ENCODE assay signal across 26 cellular contexts in the genomic region with DNA sequence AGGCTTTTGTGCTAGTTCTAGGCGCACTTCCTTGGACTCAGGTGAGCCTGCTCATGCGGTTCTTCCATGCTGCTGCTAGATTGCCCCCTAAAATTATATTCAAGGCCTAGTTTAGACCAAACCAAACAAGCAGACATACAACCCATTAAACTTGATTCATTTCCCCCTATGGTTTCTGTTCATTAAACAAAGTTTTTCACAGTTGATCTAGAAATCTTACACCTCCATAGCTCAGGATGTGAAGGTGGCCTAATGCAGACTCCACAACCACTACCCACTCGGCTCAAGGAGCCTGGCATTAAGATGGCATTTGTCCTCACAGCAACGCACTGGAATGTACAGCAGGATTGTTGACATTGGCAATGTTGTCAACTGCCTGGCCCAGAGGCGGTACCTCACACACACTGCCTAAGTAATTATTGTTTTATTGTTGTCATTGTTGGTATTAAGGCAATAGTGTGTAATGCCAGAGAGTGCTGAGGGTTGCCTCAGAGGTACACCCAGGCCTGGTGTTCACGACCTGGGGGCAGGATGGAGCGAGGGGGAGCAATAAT. TPM values are rescaled to one million over a fixed set of nuclear protein-coding genes. Genes with fewer than 3 reads are reported as not detected.
DNase-seq lines count a peak whose midpoint lies in the region; ATAC-seq and TF ChIP-seq lines count a peak whose summit lies in the region.
"Had no signal": no experiment of that assay in that cellular context is flagged by ENCODE, and none has a peak within 500 bp of the region (broad histone marks: within the 10 kb centered on the region; RNA-seq: fewer than 3 reads in every experiment).

No MANE protein-coding gene starts in this region.

- H3K4me1 ChIP-seq in mammary epithelial cell (ENCODE audit: insufficient read depth, low read length) (no peaks in the 10 kb centered on the region), lower lobe of right lung (peaks cover 16% of the 10 kb centered on the region), upper lobe of right lung (no peaks in the 10 kb centered on the region)
- H3K4me1 ChIP-seq: BE2C, Caco-2 had no signal

- H3K27me3 Mint-ChIP-seq in MCF 10A (ENCODE audit: insufficient read depth, unreplicated experiment), result peaks cover 28% of the 10 kb centered on the region
- H3K27me3 Mint-ChIP-seq in dendritic cell treated with granulocyte-macrophage colony-stimulating factor and Interleukin-4, amounts not matched to agents 40 ng/mL and 50 ng/mL, for 4 days, result no peaks in the 10 kb centered on the region
- H3K27me3 Mint-ChIP-seq: CD4-positive, alpha-beta T cell had no signal

- no peaks in the 10 kb centered on the region for H3K36me3 Mint-ChIP-seq in MCF 10A (ENCODE audit: insufficient read depth, unreplicated experiment)
- peaks cover 99% of the 10 kb centered on the region for H3K36me3 Mint-ChIP-seq in dendritic cell treated with granulocyte-macrophage colony-stimulating factor and Interleukin-4, amounts not matched to agents 40 ng/mL and 50 ng/mL, for 4 days (ENCODE audit: low read depth)

- DNase-seq in MCF 10A (ENCODE audit: unreplicated experiment) (peak; percentile 11), mammary epithelial cell (no peak), lower lobe of right lung (no peak), upper lobe of right lung (no peak), HEK293T (ENCODE audit: extremely low spot score) (no peak), G401 (ENCODE audit: low spot score) (no peak), NCI-H748 (lab: John Stamatoyannopoulos, UW; ENCODE audit: unreplicated experiment) (no peak)
- DNase-seq: 8988T; BE2C; Caco-2; CD4-positive, alpha-beta T cell; DMS153; H9; IMR-90; MG63; NCI-H1048; NCI-H1436 treated with DMSO at 0.1 percent for 48 hours; NCI-H2029; NCI-H2171; NCI-H526 treated with DMSO at 0.1 percent for 48 hours; OCI-M1; SHP77 had no signal

- no peaks in the 10 kb centered on the region for H3K4me1 Mint-ChIP-seq in MCF 10A (ENCODE audit: insufficient read depth, unreplicated experiment)
- H3K4me1 Mint-ChIP-seq in dendritic cell treated with granulocyte-macrophage colony-stimulating factor and Interleukin-4, amounts not matched to agents 40 ng/mL and 50 ng/mL, for 4 days (ENCODE audit: low read depth), result peaks cover 88% of the 10 kb centered on the region

- H3K27ac ChIP-seq in mammary epithelial cell (ENCODE audit: insufficient read depth, low read depth, low read length) (no peak overlapping the region), lower lobe of right lung (peak overlapping the region; percentile 68), upper lobe of right lung (peak overlapping the region; percentile 64)
- H3K27ac ChIP-seq: HL-60 had no signal

- 65% methylated on average over 5 of the region's 7 CpGs for whole genome bisulfite sequencing in mammary epithelial cell (ENCODE audit: low coverage, missing lambda C conversion rate)

- in situ Hi-C loops in mammary epithelial cell (cut with MboI; ENCODE audit: low sequenced_read_pairs in 2 of 2), result no loop called here
- in situ Hi-C loops in G401 (cut with HindIII; ENCODE audit: low sequenced_read_pairs), result no loop called here

- H4K20me1 ChIP-seq in mammary epithelial cell (ENCODE audit: insufficient read depth, low read length), result no peaks in the 10 kb centered on the region

- dilution Hi-C loops in mammary epithelial cell (cut with HindIII; ENCODE audit: low sequenced_read_pairs), result no loop called here

- no peak overlapping the region for H3K4me2 ChIP-seq in mammary epithelial cell (ENCODE audit: insufficient read depth, low read depth, low read length)

- H3K9me3 ChIP-seq in mammary epithelial cell (replicated peaks; ENCODE audit: insufficient read depth, low read length), result no peaks in the 10 kb centered on the region
- no peaks in the 10 kb centered on the region for H3K9me3 ChIP-seq in lower lobe of right lung
- H3K9me3 ChIP-seq in upper lobe of right lung, result no peaks in the 10 kb centered on the region
- H3K9me3 ChIP-seq: BE2C, Caco-2, MG63 had no signal

- intact Hi-C loops in MCF 10A (cut with micrococcal nuclease) (no loop called here), mammary epithelial cell (cut with micrococcal nuclease) (loop anchor here (10.0 kb wide), 1 partner anchor 54 kb away; no protein-coding TSS in a partner anchor), lower lobe of right lung (cut with DNase I) (no loop called here), upper lobe of right lung (cut with DNase I) (no loop called here)
- intact Hi-C loops in dendritic cell treated with granulocyte-macrophage colony-stimulating factor and Interleukin-4, amounts not matched to agents 40 ng/mL and 50 ng/mL, for 4 days (cut with micrococcal nuclease), result no loop called here

- H3K27ac Mint-ChIP-seq in MCF 10A (ENCODE audit: low read depth, unreplicated experiment), result no peak overlapping the region
- H3K27ac Mint-ChIP-seq in dendritic cell treated with granulocyte-macrophage colony-stimulating factor and Interleukin-4, amounts not matched to agents 40 ng/mL and 50 ng/mL, for 4 days, result peak overlapping the region; percentile 98
- H3K27ac Mint-ChIP-seq: CD4-positive, alpha-beta T cell; H9 had no signal

- H3K4me3 ChIP-seq in mammary epithelial cell (replicated peaks in 1 of 3; ENCODE audit: insufficient read depth in 1 of 3, low read depth in 2 of 3, low read length in 3 of 3), result no peak overlapping the region
- no peak overlapping the region for H3K4me3 ChIP-seq in lower lobe of right lung
- no peak overlapping the region for H3K4me3 ChIP-seq in upper lobe of right lung
- H3K4me3 ChIP-seq: GM12878, MG63 had no signal

- BruUV-seq in MCF 10A (replicated peaks; lab: Mats Ljungman, UMichigan) (no TSS peak), mammary epithelial cell (replicated peaks; lab: Mats Ljungman, UMichigan) (no TSS peak)

- ATAC-seq in lower lobe of right lung (no peak), upper lobe of right lung (no peak)
- ATAC-seq: GM12878 had no signal

- POLR2A ChIA-PET in MCF 10A (lab: Yijun Ruan, JAX) (no interaction called here), HEK293T (lab: Yijun Ruan, JAX) (no interaction called here)

- H3K4me3 Mint-ChIP-seq in MCF 10A (ENCODE audit: unreplicated experiment), result no peak overlapping the region
- no peak overlapping the region for H3K4me3 Mint-ChIP-seq in dendritic cell treated with granulocyte-macrophage colony-stimulating factor and Interleukin-4, amounts not matched to agents 40 ng/mL and 50 ng/mL, for 4 days
- H3K4me3 Mint-ChIP-seq: CD4-positive, alpha-beta T cell; H9 had no signal

- CTCF ChIA-PET in MCF 10A (lab: Yijun Ruan, JAX), result no interaction called here
- CTCF ChIA-PET in mammary epithelial cell (lab: Charles Lee; ENCODE audit: low non-redundant PET), result interaction anchor here (0.6 kb wide), 1 partner anchor 245 kb away, joined by 7 read pairs; no protein-coding TSS in a partner anchor
- CTCF ChIA-PET in HEK293T (lab: Yijun Ruan, JAX), result no interaction called here

- H3K9me3 Mint-ChIP-seq in MCF 10A (ENCODE audit: unreplicated experiment), result no peaks in the 10 kb centered on the region
- no peaks in the 10 kb centered on the region for H3K9me3 Mint-ChIP-seq in dendritic cell treated with granulocyte-macrophage colony-stimulating factor and Interleukin-4, amounts not matched to agents 40 ng/mL and 50 ng/mL, for 4 days
- H3K9me3 Mint-ChIP-seq: CD4-positive, alpha-beta T cell; H9 had no signal

- no peaks in the 10 kb centered on the region for H3K36me3 ChIP-seq in mammary epithelial cell (ENCODE audit: insufficient read depth, low read length)
- peaks cover 9% of the 10 kb centered on the region for H3K36me3 ChIP-seq in lower lobe of right lung
- H3K36me3 ChIP-seq in upper lobe of right lung, result no peaks in the 10 kb centered on the region
- H3K36me3 ChIP-seq: BE2C, MG63 had no signal

- TF ChIP-seq CTCF in MCF 10A (IDR thresholded peaks at IDR 0.05; ENCODE audit: unreplicated experiment), result no peak
- TF ChIP-seq CTCF in mammary epithelial cell (conservative IDR thresholded peaks at IDR 0.05 in 1 of 2, IDR thresholded peaks at IDR 0.05 in 1 of 2; ENCODE audit: extremely low read depth in 1 of 2, insufficient read depth in 1 of 2, low read depth in 1 of 2, low read length in 2 of 2), result no peak
- TF ChIP-seq CTCF in lower lobe of right lung (IDR thresholded peaks at IDR 0.05), result no peak
- no peak for TF ChIP-seq CTCF in upper lobe of right lung (IDR thresholded peaks at IDR 0.05)

- H3K27me3 ChIP-seq in mammary epithelial cell (ENCODE audit: insufficient read depth, low read length) (no peaks in the 10 kb centered on the region), lower lobe of right lung (ENCODE audit: low read depth) (no peaks in the 10 kb centered on the region), upper lobe of right lung (no peaks in the 10 kb centered on the region)
- H3K27me3 ChIP-seq: MG63 had no signal

- H2AFZ ChIP-seq in mammary epithelial cell (ENCODE audit: low read depth, low read length), result no peak overlapping the region

- H3K79me2 ChIP-seq in mammary epithelial cell (ENCODE audit: insufficient read depth, low read length), result no peaks in the 10 kb centered on the region

- no peak overlapping the region for H3K9ac ChIP-seq in mammary epithelial cell (ENCODE audit: insufficient read depth, low read length)

TF ChIP-seq in HEK293T, 16 proteins besides CTCF, POLR2A, EP300 and RAD21 (continues in another document):
- no peak for TF ChIP-seq CTBP1 (IDR thresholded peaks at IDR 0.05; ENCODE audit: borderline replicate concordance)
- TF ChIP-seq, protein P1, sequence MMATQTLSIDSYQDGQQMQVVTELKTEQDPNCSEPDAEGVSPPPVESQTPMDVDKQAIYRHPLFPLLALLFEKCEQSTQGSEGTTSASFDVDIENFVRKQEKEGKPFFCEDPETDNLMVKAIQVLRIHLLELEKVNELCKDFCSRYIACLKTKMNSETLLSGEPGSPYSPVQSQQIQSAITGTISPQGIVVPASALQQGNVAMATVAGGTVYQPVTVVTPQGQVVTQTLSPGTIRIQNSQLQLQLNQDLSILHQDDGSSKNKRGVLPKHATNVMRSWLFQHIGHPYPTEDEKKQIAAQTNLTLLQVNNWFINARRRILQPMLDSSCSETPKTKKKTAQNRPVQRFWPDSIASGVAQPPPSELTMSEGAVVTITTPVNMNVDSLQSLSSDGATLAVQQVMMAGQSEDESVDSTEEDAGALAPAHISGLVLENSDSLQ (IDR thresholded peaks at IDR 0.05), result no peak
- TF ChIP-seq NFRKB (IDR thresholded peaks at IDR 0.05), result no peak
- no peak for TF ChIP-seq FOXA1 (IDR thresholded peaks at IDR 0.05)
- no peak for TF ChIP-seq SP1 (IDR thresholded peaks at IDR 0.05)
- TF ChIP-seq ARNT (IDR thresholded peaks at IDR 0.05), result no peak
- TF ChIP-seq TARDBP (IDR thresholded peaks at IDR 0.05), result no peak
- no peak for TF ChIP-seq L3MBTL2 (conservative IDR thresholded peaks at IDR 0.05)
- no peak for TF ChIP-seq BHLHE40 (IDR thresholded peaks at IDR 0.05; ENCODE audit: borderline replicate concordance)
- no peak for TF ChIP-seq ELF4 (IDR thresholded peaks at IDR 0.05)
- TF ChIP-seq FOXK2 (IDR thresholded peaks at IDR 0.05), result no peak
- TF ChIP-seq LEF1 (IDR thresholded peaks at IDR 0.05; ENCODE audit: borderline replicate concordance), result no peak
- TF ChIP-seq HDGF (IDR thresholded peaks at IDR 0.05; ENCODE audit: borderline replicate concordance), result no peak

RNA-seq across cellular contexts. Expression of a gene that starts 38.4 kb away (rescaled TPM):
- total RNA-seq in MCF 10A (2022) (not detected in 2 replicates), mammary epithelial cell (not detected), lower lobe of right lung (3.3 TPM), upper lobe of right lung (0.96 TPM)
- polyA plus RNA-seq in mammary epithelial cell, result not detected
- not detected for polyA minus RNA-seq in mammary epithelial cell
- not detected in 2 replicates for total RNA-seq in G401 (2014; rRNA removed; shearing (Covaris generic))
- total RNA-seq: Caco-2; CD4-positive, alpha-beta T cell; H9; IMR-90; RPMI7951 had no signal
- polyA plus RNA-seq: IMR-90 had no signal
